18 cellular contexts compared by ENCODE assay signal in the genomic region with DNA sequence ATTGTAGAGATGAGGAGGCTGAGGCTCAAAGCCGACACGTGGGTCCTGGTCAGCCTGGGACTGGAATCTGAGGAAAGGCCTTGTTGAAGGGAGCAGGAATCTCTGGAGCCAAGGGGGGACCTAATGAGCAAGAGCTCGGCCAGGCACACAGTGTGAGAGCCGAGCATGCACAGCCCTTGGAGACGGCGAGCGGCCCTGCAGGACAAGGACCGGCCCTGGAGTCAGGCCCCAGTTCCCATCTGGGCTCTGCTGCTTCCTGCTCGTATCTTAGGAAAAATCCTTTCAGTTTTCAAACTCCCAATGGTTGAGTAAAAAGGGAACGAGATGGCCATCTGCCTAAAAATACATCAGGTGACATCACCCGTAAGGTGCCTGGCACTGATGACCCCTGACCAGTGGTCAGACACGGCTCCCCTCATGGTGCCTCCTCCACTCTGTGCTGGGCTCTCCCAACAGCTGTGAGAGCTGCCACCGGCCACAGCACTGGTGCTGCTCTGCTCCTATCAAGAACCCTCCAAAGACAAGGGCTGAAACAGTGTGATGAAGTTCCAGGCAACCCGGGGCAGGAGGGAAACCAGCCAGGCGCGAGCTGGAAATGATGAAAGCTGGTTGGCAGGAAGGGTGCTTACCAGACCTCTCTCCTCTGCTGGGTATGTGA.
"Had no signal": no experiment of that assay in that cellular context is flagged by ENCODE, and none has a peak within 500 bp of the region (broad histone marks: within the 10 kb centered on the region; RNA-seq: fewer than 3 reads in every experiment).

No MANE protein-coding gene starts in this region.

- H3K4me3 Mint-ChIP-seq: activated CD4-positive, alpha-beta memory T cell treated with anti-CD3 and anti-CD28 coated beads for 36 hours; activated CD8-positive, alpha-beta memory T cell treated with anti-CD3 and anti-CD28 coated beads, Interleukin-2, amount 10 ng/mL, durations not matched to agents 7 days and 5 days; activated T-cell treated with anti-CD3 and anti-CD28 coated beads, Interleukin-2, amount 50 U/mL, for 24 hours; memory B cell; natural killer cell treated with Interleukin-12 subunit alpha and Interleukin-12 subunit beta and Interleukin-15 and Interleukin-18, amount 100 ng/mL, for 72 hours had no signal

- ATAC-seq: activated CD8-positive, alpha-beta memory T cell treated with anti-CD3 and anti-CD28 coated beads, Interleukin-2, amount 10 ng/mL, durations not matched to agents 7 days and 5 days; natural killer cell treated with Interleukin-12 subunit alpha and Interleukin-12 subunit beta and Interleukin-15 and Interleukin-18, amount 100 ng/mL, for 72 hours; sciatic nerve had no signal

- H3K4me1 ChIP-seq: thyroid gland had no signal

- H3K27ac ChIP-seq: epithelial cell of prostate, thyroid gland had no signal

- H3K27me3 ChIP-seq: thyroid gland had no signal

- H3K27ac Mint-ChIP-seq: activated CD4-positive, alpha-beta memory T cell treated with anti-CD3 and anti-CD28 coated beads for 36 hours; activated CD8-positive, alpha-beta memory T cell treated with anti-CD3 and anti-CD28 coated beads, Interleukin-2, amount 10 ng/mL, durations not matched to agents 7 days and 5 days; activated T-cell treated with anti-CD3 and anti-CD28 coated beads, Interleukin-2, amount 50 U/mL, for 24 hours; memory B cell; natural killer cell treated with Interleukin-12 subunit alpha and Interleukin-12 subunit beta and Interleukin-15 and Interleukin-18, amount 100 ng/mL, for 72 hours; progenitor cell of endocrine pancreas had no signal

- FAIRE-seq: astrocyte, bronchial epithelial cell, urothelium cell line had no signal

- H3K27me3 Mint-ChIP-seq: activated CD4-positive, alpha-beta memory T cell treated with anti-CD3 and anti-CD28 coated beads for 36 hours; activated CD8-positive, alpha-beta memory T cell treated with anti-CD3 and anti-CD28 coated beads, Interleukin-2, amount 10 ng/mL, durations not matched to agents 7 days and 5 days; activated T-cell treated with anti-CD3 and anti-CD28 coated beads, Interleukin-2, amount 50 U/mL, for 24 hours; memory B cell; natural killer cell treated with Interleukin-12 subunit alpha and Interleukin-12 subunit beta and Interleukin-15 and Interleukin-18, amount 100 ng/mL, for 72 hours; progenitor cell of endocrine pancreas had no signal

- H3K9me3 Mint-ChIP-seq: activated CD4-positive, alpha-beta memory T cell treated with anti-CD3 and anti-CD28 coated beads for 36 hours; activated T-cell treated with anti-CD3 and anti-CD28 coated beads, Interleukin-2, amount 50 U/mL, for 24 hours; memory B cell; natural killer cell treated with Interleukin-12 subunit alpha and Interleukin-12 subunit beta and Interleukin-15 and Interleukin-18, amount 100 ng/mL, for 72 hours had no signal

- H3K9me3 ChIP-seq: thyroid gland had no signal

- H3K4me3 ChIP-seq: thyroid gland had no signal

- DNase-seq: activated CD4-positive, alpha-beta memory T cell treated with anti-CD3 and anti-CD28 coated beads for 36 hours; activated CD4-positive, CD25-positive, alpha-beta regulatory T cell treated with anti-CD3 and anti-CD28 coated beads, Interleukin-2, amount 50 U/mL, for 72 hours; activated CD8-positive, alpha-beta memory T cell treated with anti-CD3 and anti-CD28 coated beads, Interleukin-2, amount 10 ng/mL, durations not matched to agents 7 days and 5 days; activated naive CD4-positive, alpha-beta T cell treated with anti-CD3 and anti-CD28 coated beads, Interleukin-2, amount 50 U/mL, for 16 hours; activated T-cell treated with anti-CD3 and anti-CD28 coated beads, Interleukin-2, amount 50 U/mL, for 24 hours; foreskin melanocyte; nucleus accumbens; stimulated activated CD4-positive, alpha-beta T cell treated with anti-CD3 and anti-CD28 coated beads, Interleukin-1b, Interleukin-23, amount 100 ng/mL, for 48 hours; T1000; thyroid gland had no signal
